Comparison of ENCODE assay signal across 23 cellular contexts in genomic region chr4:182291597-182291996, GRCh38. TPM values are rescaled to one million over a fixed set of nuclear protein-coding genes. Genes with fewer than 3 reads are reported as not detected.
"Had no signal": no experiment of that assay in that cellular context is flagged by ENCODE, and none has a peak within 500 bp of the region (broad histone marks: within the 10 kb centered on the region; RNA-seq: fewer than 3 reads in every experiment).

No MANE protein-coding gene starts in this region.

- ATAC-seq: HepG2 had no signal

- FAIRE-seq: HepG2, RCC 7860 had no signal

- H3K9me3 ChIP-seq: MG63, SK-N-SH had no signal

- H3K27me3 ChIP-seq: MG63 had no signal

- H3K9ac ChIP-seq: SK-N-SH had no signal

- H3K36me3 ChIP-seq: MG63 had no signal

- H3K4me3 ChIP-seq: MG63 had no signal

- DNase-seq: IMR-90, Karpas-422, KG1, MG63, MV-4-11, NCI-H1048, NCI-H1105, NCI-H1417, NCI-H1436 treated with DMSO at 0.1 percent for 48 hours, NCI-H1694, NCI-H187 treated with DMSO at 0.1 percent for 48 hours, NCI-H2081, NCI-H2107, NCI-H2227 treated with DMSO at 0.1 percent for 48 hours, NCI-H524, NCI-H526 treated with DMSO at 0.1 percent for 48 hours, NCI-H774, SHP77, SK-N-SH, SW 1271 had no signal

- H3K4me2 ChIP-seq: SK-N-SH had no signal

- H3K27ac ChIP-seq: RWPE1 had no signal

RNA-seq across cellular contexts. Expression of gene TENM3, which starts 48.4 kb away (rescaled TPM):
- polyA plus RNA-seq: HepG2 had no signal
